In genomic region chr7:129898007-129898406, GRCh38 we compare ENCODE assay signal across 12 cellular contexts.
"Had no signal": no experiment of that assay in that cellular context is flagged by ENCODE, and none has a peak within 500 bp of the region (broad histone marks: within the 10 kb centered on the region; RNA-seq: fewer than 3 reads in every experiment).

No MANE protein-coding gene starts in this region.

- DNase-seq: activated CD4-positive, alpha-beta T cell treated with anti-CD3 and anti-CD28 coated beads for 36 hours; activated naive CD4-positive, alpha-beta T cell treated with Interleukin-2 at 50 U/mL for 16 hours; colonic mucosa; kidney glomerular epithelial cell; ovary; retina; T-cell; T1000 had no signal

- H3K27me3 ChIP-seq: colonic mucosa, esophagus muscularis mucosa, ovary had no signal

- ATAC-seq: activated CD4-positive, alpha-beta T cell treated with anti-CD3 and anti-CD28 coated beads for 36 hours; stimulated activated effector memory CD8-positive, alpha-beta T cell treated with anti-CD3 and anti-CD28 coated beads, Interleukin-12 subunit alpha, Interleukin-12 subunit beta, amount 100 ng/mL, for 72 hours had no signal

- H3K27ac ChIP-seq: colonic mucosa, esophagus muscularis mucosa, ovary had no signal

- H3K36me3 ChIP-seq: colonic mucosa, ovary, thoracic aorta had no signal

- H3K4me3 Mint-ChIP-seq: activated CD4-positive, alpha-beta T cell treated with anti-CD3 and anti-CD28 coated beads for 36 hours; neural crest cell; stimulated activated effector memory CD8-positive, alpha-beta T cell treated with anti-CD3 and anti-CD28 coated beads, Interleukin-12 subunit alpha, Interleukin-12 subunit beta, amount 100 ng/mL, for 72 hours; T-cell had no signal

- H3K9me3 ChIP-seq: colonic mucosa, esophagus muscularis mucosa, ovary, thoracic aorta had no signal

- H3K4me3 ChIP-seq: colonic mucosa, esophagus muscularis mucosa, ovary, thoracic aorta had no signal

- H3K9me3 Mint-ChIP-seq: neural crest cell; stimulated activated effector memory CD8-positive, alpha-beta T cell treated with anti-CD3 and anti-CD28 coated beads, Interleukin-12 subunit alpha, Interleukin-12 subunit beta, amount 100 ng/mL, for 72 hours; T-cell had no signal

- H3K4me1 ChIP-seq: colonic mucosa had no signal

- H3K27me3 Mint-ChIP-seq: activated CD4-positive, alpha-beta T cell treated with anti-CD3 and anti-CD28 coated beads for 36 hours; T-cell had no signal

- H3K27ac Mint-ChIP-seq: activated CD4-positive, alpha-beta T cell treated with anti-CD3 and anti-CD28 coated beads for 36 hours; stimulated activated effector memory CD8-positive, alpha-beta T cell treated with anti-CD3 and anti-CD28 coated beads, Interleukin-12 subunit alpha, Interleukin-12 subunit beta, amount 100 ng/mL, for 72 hours had no signal
